28 cellular contexts compared by ENCODE assay signal in genomic region chr5:73042993-73043392, GRCh38.
"Had no signal": no experiment of that assay in that cellular context is flagged by ENCODE, and none has a peak within 500 bp of the region (broad histone marks: within the 10 kb centered on the region; RNA-seq: fewer than 3 reads in every experiment).

No MANE protein-coding gene starts in this region.

- H3K4me1 ChIP-seq: parathyroid adenoma, psoas muscle, right lobe of liver, sigmoid colon, tibial nerve, upper lobe of left lung, vagina had no signal

- H3K27ac Mint-ChIP-seq: nephron; neural progenitor cell; progenitor cell of endocrine pancreas; stimulated activated effector memory CD8-positive, alpha-beta T cell treated with anti-CD3 and anti-CD28 coated beads, Interleukin-12 subunit alpha, Interleukin-12 subunit beta, amount 100 ng/mL, for 72 hours; stimulated activated naive B cell treated with anti-CD40 and anti-IgM and Interleukin-4, amounts not matched to agents 10 μg/mL and 1 μg/mL and 100 μg/mL, for 72 hours; stimulated activated naive CD8-positive, alpha-beta T cell treated with anti-CD3 and anti-CD28 coated beads, Interleukin-15, Interleukin-2, amounts not matched to agents 100 ng/mL and 50 ng/mL, for 24 hours had no signal

- H3K4me2 ChIP-seq: neural progenitor cell had no signal

- H3K4me1 Mint-ChIP-seq: nephron; neural progenitor cell; stimulated activated effector memory CD8-positive, alpha-beta T cell treated with anti-CD3 and anti-CD28 coated beads, Interleukin-12 subunit alpha, Interleukin-12 subunit beta, amount 100 ng/mL, for 72 hours; stimulated activated naive B cell treated with anti-CD40 and anti-IgM and Interleukin-4, amounts not matched to agents 10 μg/mL and 1 μg/mL and 100 μg/mL, for 72 hours had no signal

- FAIRE-seq: urothelium cell line had no signal

- H3K4me3 Mint-ChIP-seq: nephron; neural progenitor cell; stimulated activated effector memory CD8-positive, alpha-beta T cell treated with anti-CD3 and anti-CD28 coated beads, Interleukin-12 subunit alpha, Interleukin-12 subunit beta, amount 100 ng/mL, for 72 hours; stimulated activated naive B cell treated with anti-CD40 and anti-IgM and Interleukin-4, amounts not matched to agents 10 μg/mL and 1 μg/mL and 100 μg/mL, for 72 hours; stimulated activated naive CD8-positive, alpha-beta T cell treated with anti-CD3 and anti-CD28 coated beads, Interleukin-15, Interleukin-2, amounts not matched to agents 100 ng/mL and 50 ng/mL, for 24 hours had no signal

- DNase-seq: occipital lobe; ovary; posterior cingulate gyrus; psoas muscle; right cardiac atrium; right lobe of liver; sigmoid colon; small intestine; stimulated activated CD4-positive, alpha-beta T cell treated with anti-CD3 and anti-CD28 coated beads, Interleukin-15, amount 100 ng/mL, for 24 hours; stimulated activated CD4-positive, alpha-beta T cell treated with anti-CD3 and anti-CD28 coated beads, Interleukin-2, amount 100 ng/mL, for 24 hours; stimulated activated CD4-positive, alpha-beta T cell treated with anti-CD3 and anti-CD28 coated beads, Interleukin-2, amount 100 ng/mL, for 48 hours; stimulated activated CD4-positive, alpha-beta T cell treated with anti-CD3 and anti-CD28 coated beads, Interleukin-4, amount 100 ng/mL, for 24 hours; stimulated activated naive B cell treated with anti-CD40 and anti-IgM and Interleukin-4, amounts not matched to agents 10 μg/mL and 1 μg/mL and 100 μg/mL, for 72 hours; stimulated activated naive CD4-positive, alpha-beta T cell treated with Interleukin-2 at 50 U/mL for 16 hours; stomach; thyroid gland; trophoblast cell; upper lobe of left lung had no signal

- H3K4me3 ChIP-seq: neural progenitor cell, ovary, psoas muscle, right lobe of liver, sigmoid colon, stomach, thoracic aorta, thyroid gland, tibial nerve, upper lobe of left lung, vagina had no signal

- H3K36me3 ChIP-seq: neural progenitor cell, ovary, right lobe of liver, thoracic aorta, thyroid gland had no signal

- H3K36me3 Mint-ChIP-seq: neural progenitor cell; stimulated activated effector memory CD8-positive, alpha-beta T cell treated with anti-CD3 and anti-CD28 coated beads, Interleukin-12 subunit alpha, Interleukin-12 subunit beta, amount 100 ng/mL, for 72 hours had no signal

- H3K27ac ChIP-seq: neural progenitor cell, ovary, parathyroid adenoma, psoas muscle, right lobe of liver, sigmoid colon, stomach, thoracic aorta, thyroid gland, tibial nerve, upper lobe of left lung, vagina had no signal

- H2AFZ ChIP-seq: neural progenitor cell, parathyroid adenoma had no signal

- H3K27me3 Mint-ChIP-seq: progenitor cell of endocrine pancreas; stimulated activated naive B cell treated with anti-CD40 and anti-IgM and Interleukin-4, amounts not matched to agents 10 μg/mL and 1 μg/mL and 100 μg/mL, for 72 hours had no signal

- H3K9me3 ChIP-seq: ovary, psoas muscle, right lobe of liver, sigmoid colon, thoracic aorta, thyroid gland, upper lobe of left lung, vagina had no signal

- H3K9ac ChIP-seq: neural progenitor cell, parathyroid adenoma had no signal

- ATAC-seq: psoas muscle; right cardiac atrium; right lobe of liver; stimulated activated effector memory CD8-positive, alpha-beta T cell treated with anti-CD3 and anti-CD28 coated beads, Interleukin-12 subunit alpha, Interleukin-12 subunit beta, amount 100 ng/mL, for 72 hours; stimulated activated naive B cell treated with anti-CD40 and anti-IgM and Interleukin-4, amounts not matched to agents 10 μg/mL and 1 μg/mL and 100 μg/mL, for 72 hours had no signal

- H3K27me3 ChIP-seq: neural progenitor cell, ovary, right lobe of liver, sigmoid colon, stomach, thyroid gland, tibial nerve, upper lobe of left lung, vagina had no signal

- H3K79me2 ChIP-seq: parathyroid adenoma had no signal
